ENCODE assay signal across 23 cellular contexts in genomic region chr19:23384858-23385257, GRCh38. TPM values are rescaled to one million over a fixed set of nuclear protein-coding genes. Genes with fewer than 3 reads are reported as not detected.
DNase-seq lines count a peak whose midpoint lies in the region; ATAC-seq and TF ChIP-seq lines count a peak whose summit lies in the region.
"Had no signal": no experiment of that assay in that cellular context is flagged by ENCODE, and none has a peak within 500 bp of the region (broad histone marks: within the 10 kb centered on the region; RNA-seq: fewer than 3 reads in every experiment).

No MANE protein-coding gene starts in this region.

- whole genome bisulfite sequencing in endodermal cell (ENCODE audit: insufficient coverage in 1 of 2, insufficient read length in 1 of 2), 2 experiments, result 91 to 92% methylated on average over 12 of the region's 12 CpGs

- H3K27me3 ChIP-seq in right atrium auricular region (no peaks in the 10 kb centered on the region), H7 (ENCODE audit: control insufficient read depth, insufficient read depth, low read length) (no peaks in the 10 kb centered on the region), endodermal cell (ENCODE audit: control insufficient read depth, insufficient read depth, low read length, poor library complexity, severe bottlenecking) (no peaks in the 10 kb centered on the region)
- H3K27me3 ChIP-seq: Peyer's patch, SJSA1 had no signal

- H3K27ac Mint-ChIP-seq in endodermal cell, result peak overlapping the region; percentile 56
- peak overlapping the region; percentile 29 for H3K27ac Mint-ChIP-seq in progenitor cell of endocrine pancreas

- peaks cover 76% of the 10 kb centered on the region for H3K36me3 Mint-ChIP-seq in endodermal cell (ENCODE audit: low read depth)
- H3K36me3 Mint-ChIP-seq in progenitor cell of endocrine pancreas (ENCODE audit: insufficient read depth), result peaks cover 80% of the 10 kb centered on the region

- TF ChIP-seq CTCF in right atrium auricular region (IDR thresholded peaks at IDR 0.05) (no peak), endodermal cell (conservative IDR thresholded peaks at IDR 0.05) (no peak), progenitor cell of endocrine pancreas (IDR thresholded peaks at IDR 0.05; ENCODE audit: unreplicated experiment) (no peak)

- H3K4me1 Mint-ChIP-seq in endodermal cell, result peaks cover 3% of the 10 kb centered on the region
- peaks cover 1% of the 10 kb centered on the region for H3K4me1 Mint-ChIP-seq in progenitor cell of endocrine pancreas (ENCODE audit: low read depth)

- H3K9me3 ChIP-seq in right atrium auricular region (peaks cover 0 to 11% of the 10 kb centered on the region in 2 donors), endodermal cell (ENCODE audit: control insufficient read depth, low read length) (peaks cover 89% of the 10 kb centered on the region)
- H3K9me3 ChIP-seq: SJSA1 had no signal

- H3K4me3 Mint-ChIP-seq in endodermal cell (no peak overlapping the region), progenitor cell of endocrine pancreas (ENCODE audit: low read depth) (no peak overlapping the region)

- H3K9me3 Mint-ChIP-seq in endodermal cell (peaks cover 24% of the 10 kb centered on the region), progenitor cell of endocrine pancreas (ENCODE audit: low read depth) (peaks cover 41% of the 10 kb centered on the region)

- peaks cover 30% of the 10 kb centered on the region for H3K36me3 ChIP-seq in right atrium auricular region
- H3K36me3 ChIP-seq in H7 (replicated peaks; ENCODE audit: control insufficient read depth, insufficient read depth, low read length), result peaks cover 2% of the 10 kb centered on the region
- H3K36me3 ChIP-seq in endodermal cell (ENCODE audit: control insufficient read depth, insufficient read depth, low read length), result peaks cover 89% of the 10 kb centered on the region
- H3K36me3 ChIP-seq: SJSA1 had no signal

- no peak overlapping the region for H3K9ac ChIP-seq in endodermal cell (ENCODE audit: extremely low read depth, low read length, poor library complexity, severe bottlenecking)

- peaks cover 0 to 37% of the 10 kb centered on the region in 2 donors for H3K4me1 ChIP-seq in right atrium auricular region
- no peaks in the 10 kb centered on the region for H3K4me1 ChIP-seq in endodermal cell (ENCODE audit: control insufficient read depth, insufficient read depth, low read length)
- H3K4me1 ChIP-seq: Peyer's patch, SJSA1 had no signal

- intact Hi-C loops in Right ventricle myocardium inferior (cut with DNase I), result loop anchor here (5.0 kb wide), 1 partner anchor 137 kb away; no protein-coding TSS in a partner anchor

- ATAC-seq in Right ventricle myocardium inferior (peak; percentile 43), GM18858 (IDR thresholded peaks at IDR 0.05; ENCODE audit: unreplicated experiment) (no peak)

- DNase-seq in Right ventricle myocardium inferior (ENCODE audit: missing footprints), result no peak
- DNase-seq in right atrium auricular region (ENCODE audit: low spot score), result no peak
- DNase-seq in H7, result peak; percentile 6
- no peak for DNase-seq in endodermal cell
- no peak for DNase-seq in progenitor cell of endocrine pancreas (ENCODE audit: low spot score, unreplicated experiment)
- no peak for DNase-seq in SKM-1 (lab: John Stamatoyannopoulos, UW; ENCODE audit: unreplicated experiment)
- DNase-seq: 8988T; Calu3; CD8-positive, alpha-beta memory T cell; DMS153; GOT3; Kasumi-1; NCI-H1694; NCI-H2081; NCI-H2171; NCI-H345; NCI-H524; NCI-H774; NK-92 treated with Interleukin-12 subunit alpha and Interleukin-12 subunit beta, amount 100 ng/mL, for 24 hours; Peyer's patch had no signal

- H3K27ac ChIP-seq in right atrium auricular region (no peak overlapping the region), endodermal cell (ENCODE audit: low read depth, low read length) (no peak overlapping the region)
- H3K27ac ChIP-seq: C4-2B, Peyer's patch, SJSA1 had no signal

- no peak overlapping the region for H3K4me3 ChIP-seq in right atrium auricular region
- no peak overlapping the region for H3K4me3 ChIP-seq in H7 (ENCODE audit: insufficient read depth, low read depth, low read length)
- H3K4me3 ChIP-seq in endodermal cell (ENCODE audit: low read length), result no peak overlapping the region
- H3K4me3 ChIP-seq: Peyer's patch, SJSA1 had no signal

- H3K27me3 Mint-ChIP-seq in endodermal cell (ENCODE audit: insufficient read depth), result no peaks in the 10 kb centered on the region
- no peaks in the 10 kb centered on the region for H3K27me3 Mint-ChIP-seq in progenitor cell of endocrine pancreas
- H3K27me3 Mint-ChIP-seq: CD8-positive, alpha-beta memory T cell had no signal

RNA-seq across cellular contexts. Expression of gene ZNF91, which starts 10.4 kb away (rescaled TPM):
- total RNA-seq in Right ventricle myocardium inferior, result 90.1 TPM
- 100 to 1,000 TPM; 101 TPM for total RNA-seq in right atrium auricular region
- total RNA-seq in H7 (2014; rRNA removed; shearing (Covaris generic)), result 18.2 and 27.7 TPM in 2 replicates
- 10 to 100 TPM; 66.9 to 75.4 TPM for total RNA-seq in endodermal cell
- polyA plus RNA-seq in endodermal cell (2013, experiment 1 of 2), result 43.3 TPM
- 44.6 TPM for polyA plus RNA-seq in endodermal cell (2013, experiment 2 of 2)
- 149 TPM in 2 replicates for total RNA-seq in progenitor cell of endocrine pancreas
